Comparison of ENCODE assay signal across 25 cellular contexts in the genomic region with DNA sequence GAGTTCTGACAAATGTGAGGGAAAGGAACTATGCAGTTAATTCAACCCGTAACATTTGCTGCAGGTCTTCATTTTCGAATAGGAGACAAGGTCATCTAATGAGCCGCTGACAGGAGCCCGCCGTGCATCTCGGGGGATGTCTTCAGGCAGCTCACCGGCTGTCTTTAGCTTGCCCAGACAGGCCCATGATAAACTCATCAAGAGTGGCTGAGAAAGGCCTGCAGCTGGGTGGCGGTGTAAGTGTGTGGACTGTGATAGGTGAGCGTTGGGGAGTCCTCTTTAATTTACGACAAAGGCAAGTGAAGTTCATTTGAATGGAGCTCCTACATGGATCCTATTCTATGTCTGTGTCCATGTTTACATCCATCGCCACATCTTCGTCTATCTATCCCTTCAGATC.
"Had no signal": no experiment of that assay in that cellular context is flagged by ENCODE, and none has a peak within 500 bp of the region (broad histone marks: within the 10 kb centered on the region; RNA-seq: fewer than 3 reads in every experiment).

No MANE protein-coding gene starts in this region.

- H3K9ac ChIP-seq: SK-N-SH had no signal

- ATAC-seq: activated CD8-positive, alpha-beta T cell treated with anti-CD3 and anti-CD28 coated beads, Interleukin-2, amount 10 ng/mL, durations not matched to agents 7 days and 5 days had no signal

- H3K36me3 Mint-ChIP-seq: activated naive CD8-positive, alpha-beta T cell treated with anti-CD3 and anti-CD28 coated beads, Interleukin-2, amount 10 ng/mL, durations not matched to agents 7 days and 5 days had no signal

- H3K9me3 ChIP-seq: adrenal gland, Peyer's patch, SJCRH30, SK-N-SH had no signal

- H3K36me3 ChIP-seq: adrenal gland, Peyer's patch, SJCRH30 had no signal

- H3K27ac ChIP-seq: adrenal gland, Peyer's patch, RWPE1, SJCRH30 had no signal

- H3K4me3 ChIP-seq: adrenal gland, Peyer's patch, SJCRH30 had no signal

- H3K27ac Mint-ChIP-seq: activated CD8-positive, alpha-beta T cell treated with anti-CD3 and anti-CD28 coated beads, Interleukin-2, amount 10 ng/mL, durations not matched to agents 7 days and 5 days; activated naive CD8-positive, alpha-beta T cell treated with anti-CD3 and anti-CD28 coated beads, Interleukin-2, amount 10 ng/mL, durations not matched to agents 7 days and 5 days had no signal

- H3K4me3 Mint-ChIP-seq: activated CD8-positive, alpha-beta T cell treated with anti-CD3 and anti-CD28 coated beads, Interleukin-2, amount 10 ng/mL, durations not matched to agents 7 days and 5 days; activated naive CD8-positive, alpha-beta T cell treated with anti-CD3 and anti-CD28 coated beads, Interleukin-2, amount 10 ng/mL, durations not matched to agents 7 days and 5 days had no signal

- H3K27me3 ChIP-seq: adrenal gland, Peyer's patch, SJCRH30 had no signal

- H3K4me1 Mint-ChIP-seq: activated naive CD8-positive, alpha-beta T cell treated with anti-CD3 and anti-CD28 coated beads, Interleukin-2, amount 10 ng/mL, durations not matched to agents 7 days and 5 days had no signal

- H3K4me1 ChIP-seq: adrenal gland, Peyer's patch, SJCRH30 had no signal

- H3K9me3 Mint-ChIP-seq: activated naive CD8-positive, alpha-beta T cell treated with anti-CD3 and anti-CD28 coated beads, Interleukin-2, amount 10 ng/mL, durations not matched to agents 7 days and 5 days had no signal

- DNase-seq: activated CD4-positive, alpha-beta T cell treated with anti-CD3 and anti-CD28 coated beads for 48 hours; activated CD4-positive, alpha-beta T cell treated with anti-CD3 and anti-CD28 coated beads, Interleukin-2, amount 50 U/mL, for 4 hours; activated CD4-positive, CD25-positive, alpha-beta regulatory T cell treated with anti-CD3 and anti-CD28 coated beads, Interleukin-2, amount 50 U/mL, for 72 hours; activated CD8-positive, alpha-beta memory T cell treated with anti-CD3 and anti-CD28 coated beads, Interleukin-2, amount 50 U/mL, for 48 hours; activated CD8-positive, alpha-beta T cell treated with anti-CD3 and anti-CD28 coated beads, Interleukin-2, amount 10 ng/mL, durations not matched to agents 7 days and 5 days; activated naive CD4-positive, alpha-beta T cell treated with anti-CD3 and anti-CD28 coated beads, Interleukin-2, amount 50 U/mL, for 16 hours; activated naive CD8-positive, alpha-beta T cell treated with anti-CD3 and anti-CD28 coated beads, Interleukin-2, amount 10 ng/mL, durations not matched to agents 7 days and 5 days; activated T-cell treated with anti-CD3 and anti-CD28 coated beads, Interleukin-2, amount 50 U/mL, for 1 hour; adrenal gland; anterior cingulate cortex; caudate nucleus; KG1; NCI-H1048; NCI-H1694; NCI-H2029 treated with DMSO at 0.1 percent for 48 hours; NCI-H226; NCI-H69; NK-92 treated with Interleukin-12 subunit alpha and Interleukin-12 subunit beta, amount 100 ng/mL, for 24 hours; OCI-M1; Peyer's patch; Right ventricle myocardium superior; SJCRH30; SK-N-SH; T-helper 1 cell had no signal

- H3K27me3 Mint-ChIP-seq: activated naive CD8-positive, alpha-beta T cell treated with anti-CD3 and anti-CD28 coated beads, Interleukin-2, amount 10 ng/mL, durations not matched to agents 7 days and 5 days had no signal

- H3K4me2 ChIP-seq: SK-N-SH had no signal
